12 cellular contexts compared by ENCODE assay signal in the genomic region with DNA sequence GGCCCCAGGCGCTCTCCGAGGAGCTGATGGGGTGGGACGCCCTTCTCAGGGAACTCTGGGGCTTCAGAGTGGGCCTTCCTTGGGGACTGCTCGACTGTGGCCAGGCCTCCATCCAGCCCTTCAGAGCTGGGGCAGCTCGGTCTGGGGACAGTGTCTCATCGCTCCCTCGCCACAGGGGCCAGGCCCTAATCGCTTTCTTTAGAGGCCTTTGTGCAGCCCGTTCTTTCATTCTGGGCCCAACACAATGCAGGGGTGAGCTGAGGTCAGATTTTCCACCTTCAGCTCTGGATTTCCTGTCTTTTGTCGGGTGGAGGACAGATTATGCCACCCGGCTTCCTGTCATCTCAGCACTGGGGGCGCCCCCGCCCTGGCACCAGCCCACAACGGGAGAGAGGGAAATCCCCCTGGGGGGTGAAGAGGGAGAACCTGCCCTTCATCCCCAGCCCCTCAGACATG. TPM values are rescaled to one million over a fixed set of nuclear protein-coding genes. Genes with fewer than 3 reads are reported as not detected.
A peak's percentile ranks its signal among the peaks of the same experiment; 100 is the strongest.
DNase-seq lines count a peak whose midpoint lies in the region; ATAC-seq, FAIRE-seq and TF ChIP-seq lines count a peak whose summit lies in the region.
"Had no signal": no experiment of that assay in that cellular context is flagged by ENCODE, and none has a peak within 500 bp of the region (broad histone marks: within the 10 kb centered on the region; RNA-seq: fewer than 3 reads in every experiment).

No MANE protein-coding gene starts in this region.

- no peaks in the 10 kb centered on the region for H3K4me1 ChIP-seq in HepG2 (ENCODE audit: insufficient read depth, low read length)
- no peaks in the 10 kb centered on the region for H3K4me1 ChIP-seq in ovary (ENCODE audit: insufficient read depth)

- DNase-seq in SK-N-DZ (ENCODE audit: low spot score) (peak; percentile 96), activated T-cell treated with anti-CD3 and anti-CD28 coated beads for 24 hours (ENCODE audit: low read depth) (peak; percentile 53), HepG2 (ENCODE audit: low spot score) (no peak), substantia nigra (lab: John Stamatoyannopoulos, UW) (no peak), ovary (no peak), NCI-H774 (lab: John Stamatoyannopoulos, UW) (no peak)
- DNase-seq in stimulated activated CD8-positive, alpha-beta memory T cell treated with anti-CD3 and anti-CD28 coated beads, Interleukin-4, amount 100 ng/mL, for 48 hours = peak; percentile 73
- DNase-seq: dermis blood vessel endothelial cell, NCI-H1105 had no signal

- CTCF ChIA-PET in HepG2 (lab: Yijun Ruan, JAX; ENCODE audit: low intra/inter-chr PET ratio, low total read pairs) = no interaction called here

- no peak overlapping the region for H3K4me3 ChIP-seq in HepG2 (replicated peaks in 1 of 3; ENCODE audit: insufficient read depth in 1 of 3, low read depth in 2 of 3, low read length in 3 of 3)
- no peak overlapping the region for H3K4me3 ChIP-seq in ovary
- H3K4me3 ChIP-seq: skin epidermis had no signal

- H3K9me3 ChIP-seq in HepG2 (ENCODE audit: low read length) (no peaks in the 10 kb centered on the region), ovary (no peaks in the 10 kb centered on the region)

- no peaks in the 10 kb centered on the region for H4K20me1 ChIP-seq in HepG2 (ENCODE audit: insufficient read depth, low read length)

- TF ChIP-seq EP300 in HepG2 (IDR thresholded peaks at IDR 0.05; ENCODE audit: low read depth in 2 of 2, low read length in 2 of 2) (no peak), HepG2 (CRISPR knock-in tag; IDR thresholded peaks at IDR 0.05; ENCODE audit: borderline replicate concordance) (no peak), ovary (IDR thresholded peaks at IDR 0.05) (no peak)

- no peaks in the 10 kb centered on the region for H3K79me2 ChIP-seq in HepG2 (ENCODE audit: insufficient read depth, low read length)

- ATAC-seq in HepG2 (peak; percentile 31; the same call in 1 of the 3 replicates), GM18907 (IDR thresholded peaks at IDR 0.05; ENCODE audit: unreplicated experiment) (no peak)
- ATAC-seq: Panc1 had no signal

- no peak for FAIRE-seq in HepG2 (lab: Jason Lieb, UNC)

- in situ Hi-C loops in HepG2 (cut with HindIII; ENCODE audit: extremely low pct_ligation_motif_present, low pct_unique_long_range_greater_than_20kb) = no loop called here

- intact Hi-C loops in HepG2 (cut with micrococcal nuclease; ENCODE audit: unreplicated experiment) = no loop called here
- intact Hi-C loops in ovary (cut with DNase I) = no loop called here

- POLR2A ChIA-PET in HepG2 (lab: Yijun Ruan, JAX) = no interaction called here

- no peak overlapping the region for H2AFZ ChIP-seq in HepG2 (ENCODE audit: low read length)

- H3K36me3 ChIP-seq in HepG2 (replicated peaks in 1 of 2; ENCODE audit: control insufficient read depth in 1 of 2, insufficient read depth in 2 of 2, low read length in 2 of 2) = no peaks in the 10 kb centered on the region
- H3K36me3 ChIP-seq in ovary = no peaks in the 10 kb centered on the region

- TF ChIP-seq CTCF in HepG2 (CRISPR knock-in tag; IDR thresholded peaks at IDR 0.05) (no peak), ovary (IDR thresholded peaks at IDR 0.05) (no peak)

- no peak overlapping the region for H3K9ac ChIP-seq in HepG2 (ENCODE audit: insufficient read depth, low read depth, low read length)

- H3K27ac ChIP-seq in HepG2 (ENCODE audit: extremely low read length, insufficient read depth, low read length) (no peak overlapping the region), substantia nigra (ENCODE audit: low read depth, low read length, poor library complexity, severe bottlenecking) (no peak overlapping the region), ovary (no peak overlapping the region)
- H3K27ac ChIP-seq: skin epidermis had no signal

- no peak overlapping the region for H3K4me2 ChIP-seq in HepG2 (ENCODE audit: low read depth, low read length)

- no peak for TF ChIP-seq RAD21 in HepG2 (CRISPR knock-in tag; IDR thresholded peaks at IDR 0.05)

- H3K27me3 ChIP-seq in HepG2 (ENCODE audit: control insufficient read depth in 1 of 2, insufficient read depth in 2 of 2, low read length in 2 of 2) = no peaks in the 10 kb centered on the region
- H3K27me3 ChIP-seq in ovary = no peaks in the 10 kb centered on the region

- TF ChIP-seq POLR2A in HepG2 (IDR thresholded peaks at IDR 0.05; ENCODE audit: insufficient read depth in 1 of 2, low read depth in 2 of 2, low read length in 2 of 2) (no peak), ovary (IDR thresholded peaks at IDR 0.05) (no peak)

- WGBS in HepG2 (ENCODE audit: low lambda C conversion rate) = 29% methylated on average over 7 of the region's 14 CpGs
- whole genome bisulfite sequencing in ovary, 3 donors = 84 to 92% (median 86%) methylated on average over 14 of the region's 14 CpGs

- BruUV-seq in HepG2 (replicated peaks; lab: Mats Ljungman, UMichigan) = no TSS peak

TF ChIP-seq in HepG2, 621 proteins besides CTCF, POLR2A, EP300 and RAD21:
- TF ChIP-seq ZNF674 (CRISPR knock-in tag; IDR thresholded peaks at IDR 0.05; ENCODE audit: low read depth) = no peak
- TF ChIP-seq, protein P1, sequence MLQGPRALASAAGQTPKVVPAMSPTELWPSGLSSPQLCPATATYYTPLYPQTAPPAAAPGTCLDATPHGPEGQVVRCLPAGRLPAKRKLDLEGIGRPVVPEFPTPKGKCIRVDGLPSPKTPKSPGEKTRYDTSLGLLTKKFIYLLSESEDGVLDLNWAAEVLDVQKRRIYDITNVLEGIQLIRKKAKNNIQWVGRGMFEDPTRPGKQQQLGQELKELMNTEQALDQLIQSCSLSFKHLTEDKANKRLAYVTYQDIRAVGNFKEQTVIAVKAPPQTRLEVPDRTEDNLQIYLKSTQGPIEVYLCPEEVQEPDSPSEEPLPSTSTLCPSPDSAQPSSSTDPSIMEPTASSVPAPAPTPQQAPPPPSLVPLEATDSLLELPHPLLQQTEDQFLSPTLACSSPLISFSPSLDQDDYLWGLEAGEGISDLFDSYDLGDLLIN (CRISPR knock-in tag; IDR thresholded peaks at IDR 0.05; ENCODE audit: borderline replicate concordance) = no peak
- TF ChIP-seq, protein P2, sequence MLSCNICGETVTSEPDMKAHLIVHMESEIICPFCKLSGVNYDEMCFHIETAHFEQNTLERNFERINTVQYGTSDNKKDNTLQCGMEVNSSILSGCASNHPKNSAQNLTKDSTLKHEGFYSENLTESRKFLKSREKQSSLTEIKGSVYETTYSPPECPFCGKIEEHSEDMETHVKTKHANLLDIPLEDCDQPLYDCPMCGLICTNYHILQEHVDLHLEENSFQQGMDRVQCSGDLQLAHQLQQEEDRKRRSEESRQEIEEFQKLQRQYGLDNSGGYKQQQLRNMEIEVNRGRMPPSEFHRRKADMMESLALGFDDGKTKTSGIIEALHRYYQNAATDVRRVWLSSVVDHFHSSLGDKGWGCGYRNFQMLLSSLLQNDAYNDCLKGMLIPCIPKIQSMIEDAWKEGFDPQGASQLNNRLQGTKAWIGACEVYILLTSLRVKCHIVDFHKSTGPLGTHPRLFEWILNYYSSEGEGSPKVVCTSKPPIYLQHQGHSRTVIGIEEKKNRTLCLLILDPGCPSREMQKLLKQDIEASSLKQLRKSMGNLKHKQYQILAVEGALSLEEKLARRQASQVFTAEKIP (CRISPR knock-in tag; IDR thresholded peaks at IDR 0.05; ENCODE audit: borderline replicate concordance) = no peak
- no peak for TF ChIP-seq ZNF468 (CRISPR knock-in tag; IDR thresholded peaks at IDR 0.05)
- no peak for TF ChIP-seq SIX1 (CRISPR knock-in tag; IDR thresholded peaks at IDR 0.05; ENCODE audit: borderline replicate concordance)
- no peak for TF ChIP-seq PTBP1 (IDR thresholded peaks at IDR 0.05; ENCODE audit: low read depth, low read length, poor library complexity, severe bottlenecking)

RNA-seq across cellular contexts. Expression of a gene that starts 25.2 kb away (rescaled TPM):
- 1,097 and 1,099 TPM in 2 replicates for polyA plus RNA-seq in SK-N-DZ (2014; cell fraction: cytosol; rRNA removed)
- polyA plus RNA-seq in SK-N-DZ (2014; cell fraction: nucleus; rRNA removed) = 1,072 and 1,695 TPM in 2 replicates
- total RNA-seq in HepG2 (2016; rRNA removed; fragmentation: Illumina TruSeq; extraction: Trizol) = not detected in 2 replicates
- total RNA-seq in HepG2 (2016; cell fraction: cytosol; rRNA removed; fragmentation: Illumina TruSeq; extraction: Trizol; ENCODE audit: low read depth) = not detected in 2 replicates
- total RNA-seq in HepG2 (2016; cell fraction: insoluble cytoplasmic fraction; rRNA removed; fragmentation: Illumina TruSeq; extraction: Trizol) = not detected in 2 replicates
- total RNA-seq in HepG2 (2016; cell fraction: membrane; rRNA removed; fragmentation: Illumina TruSeq; extraction: Trizol) = not detected in 2 replicates
- total RNA-seq in HepG2 (2016; cell fraction: nucleus; rRNA removed; fragmentation: Illumina TruSeq; extraction: Trizol) = not detected in 2 replicates
- polyA plus RNA-seq in HepG2 (2011; rRNA removed) = not detected in 2 replicates
- polyA plus RNA-seq in HepG2 (2011; cell fraction: cytosol; rRNA removed) = not detected in 2 replicates
- polyA plus RNA-seq in HepG2 (2011; cell fraction: nucleus; rRNA removed) = not detected in 2 replicates
- not detected in 2 replicates for polyA plus RNA-seq in HepG2 (2012)
- not detected in 2 replicates for polyA plus RNA-seq in HepG2 (2016; cell fraction: cytosol; fragmentation: Illumina TruSeq; extraction: Trizol; ENCODE audit: low read depth)
- not detected in 2 replicates for polyA plus RNA-seq in HepG2 (2016; cell fraction: insoluble cytoplasmic fraction; fragmentation: Illumina TruSeq; extraction: Trizol; ENCODE audit: low read depth)
- polyA plus RNA-seq in HepG2 (2016; cell fraction: membrane; fragmentation: Illumina TruSeq; extraction: Trizol; ENCODE audit: low read depth) = not detected in 2 replicates
- polyA plus RNA-seq in HepG2 (2016; cell fraction: nucleus; fragmentation: Illumina TruSeq; extraction: Trizol; ENCODE audit: insufficient read depth, low read depth) = not detected in 2 replicates
- not detected in 2 replicates for polyA minus RNA-seq in HepG2 (2011; rRNA and poly(A)+ RNA removed; ENCODE audit: low replicate concordance)
- polyA minus RNA-seq in HepG2 (2011; cell fraction: cytosol; rRNA and poly(A)+ RNA removed) = not detected in 2 replicates
- not detected in 2 replicates for polyA minus RNA-seq in HepG2 (2011; cell fraction: nucleus; rRNA and poly(A)+ RNA removed)
- total RNA-seq in ovary = 1 to 10 TPM; 1.2 to 7.0 (median 2.1) TPM
- polyA plus RNA-seq in ovary = 1 to 10 TPM; 2.7 to 3.8 TPM

Comparison
In these comparisons a context has a peak if more than half of its experiments do, and no peak if none do; other contexts are left out.
1. DNase-seq: peak in SK-N-DZ (single experiment), activated T-cell treated with anti-CD3 and anti-CD28 coated beads for 24 hours (single experiment) and stimulated activated CD8-positive, alpha-beta memory T cell treated with anti-CD3 and anti-CD28 coated beads, Interleukin-4, amount 100 ng/mL, for 48 hours (single experiment); none in HepG2 (single experiment), substantia nigra (0 of 49), ovary (0 of 5) and NCI-H774 (single experiment).